22 cellular contexts compared by ENCODE assay signal in genomic region chr7:132311747-132312146, GRCh38.
"Had no signal": no experiment of that assay in that cellular context is flagged by ENCODE, and none has a peak within 500 bp of the region (broad histone marks: within the 10 kb centered on the region; RNA-seq: fewer than 3 reads in every experiment).

No MANE protein-coding gene starts in this region.

- H3K36me3 Mint-ChIP-seq: activated CD8-positive, alpha-beta memory T cell treated with anti-CD3 and anti-CD28 coated beads, Interleukin-2, amount 10 ng/mL, durations not matched to agents 7 days and 5 days had no signal

- H3K27ac ChIP-seq: adrenal gland, brain microvascular endothelial cell, epithelial cell of prostate, pancreas, prostate gland, suprapubic skin, tibial artery had no signal

- H3K27ac Mint-ChIP-seq: activated CD4-positive, alpha-beta T cell treated with anti-CD3 and anti-CD28 coated beads for 36 hours; activated CD8-positive, alpha-beta memory T cell treated with anti-CD3 and anti-CD28 coated beads, Interleukin-2, amount 10 ng/mL, durations not matched to agents 7 days and 5 days; activated CD8-positive, alpha-beta T cell treated with anti-CD3 and anti-CD28 coated beads, Interleukin-2, amount 10 ng/mL, durations not matched to agents 7 days and 5 days; activated naive CD8-positive, alpha-beta T cell; activated T-helper 2 cell treated with anti-CD3 and anti-CD28 coated beads, Interferon-gamma antibody, Interleukin-2, Interleukin-4, amounts not matched to agents 10 μg/mL and 5 μg/mL and 100 μg/mL, durations not matched to agents 14 hours and 24 hours and 36 hours; nephron; stimulated activated naive B cell treated with anti-CD40 and anti-IgM and Interleukin-4, amounts not matched to agents 10 μg/mL and 1 μg/mL and 100 μg/mL, for 72 hours had no signal

- H3K9me3 Mint-ChIP-seq: activated T-helper 2 cell treated with anti-CD3 and anti-CD28 coated beads, Interferon-gamma antibody, Interleukin-2, Interleukin-4, amounts not matched to agents 10 μg/mL and 5 μg/mL and 100 μg/mL, durations not matched to agents 14 hours and 24 hours and 36 hours had no signal

- H3K9me3 ChIP-seq: adrenal gland, pancreas, prostate gland, suprapubic skin, tibial artery had no signal

- H3K27me3 ChIP-seq: adrenal gland, brain microvascular endothelial cell, pancreas, tibial artery had no signal

- H3K36me3 ChIP-seq: adrenal gland, brain microvascular endothelial cell, pancreas, prostate gland, suprapubic skin, tibial artery had no signal

- H3K4me1 ChIP-seq: adrenal gland, pancreas, prostate gland, suprapubic skin, tibial artery had no signal

- H3K4me3 Mint-ChIP-seq: activated CD4-positive, alpha-beta T cell treated with anti-CD3 and anti-CD28 coated beads for 36 hours; activated CD8-positive, alpha-beta memory T cell treated with anti-CD3 and anti-CD28 coated beads, Interleukin-2, amount 10 ng/mL, durations not matched to agents 7 days and 5 days; activated CD8-positive, alpha-beta T cell treated with anti-CD3 and anti-CD28 coated beads, Interleukin-2, amount 10 ng/mL, durations not matched to agents 7 days and 5 days; activated naive CD8-positive, alpha-beta T cell; nephron; stimulated activated naive B cell treated with anti-CD40 and anti-IgM and Interleukin-4, amounts not matched to agents 10 μg/mL and 1 μg/mL and 100 μg/mL, for 72 hours had no signal

- H3K4me3 ChIP-seq: adrenal gland, pancreas, prostate gland, suprapubic skin, tibial artery had no signal

- H3K4me1 Mint-ChIP-seq: activated CD4-positive, alpha-beta T cell treated with anti-CD3 and anti-CD28 coated beads for 36 hours; stimulated activated naive B cell treated with anti-CD40 and anti-IgM and Interleukin-4, amounts not matched to agents 10 μg/mL and 1 μg/mL and 100 μg/mL, for 72 hours had no signal

- DNase-seq: activated CD4-positive, alpha-beta T cell treated with anti-CD3 and anti-CD28 coated beads for 36 hours; activated CD4-positive, CD25-positive, alpha-beta regulatory T cell; activated CD8-positive, alpha-beta memory T cell treated with anti-CD3 and anti-CD28 coated beads, Interleukin-2, amount 10 ng/mL, durations not matched to agents 7 days and 5 days; activated CD8-positive, alpha-beta T cell treated with anti-CD3 and anti-CD28 coated beads, Interleukin-2, amount 10 ng/mL, durations not matched to agents 7 days and 5 days; activated T-cell treated with anti-CD3 and anti-CD28 coated beads, Interleukin-2, amount 50 U/mL, for 48 hours; adrenal gland; aorta; brain microvascular endothelial cell; left ventricle myocardium superior; pancreas; retina; stimulated activated CD4-positive, alpha-beta T cell treated with anti-CD3 and anti-CD28 coated beads, Interleukin-15, amount 100 ng/mL, for 24 hours; stimulated activated CD4-positive, alpha-beta T cell treated with anti-CD3 and anti-CD28 coated beads, Interleukin-2, amount 100 ng/mL, for 24 hours; stimulated activated naive B cell treated with anti-CD40 and anti-IgM and Interleukin-4, amounts not matched to agents 10 μg/mL and 1 μg/mL and 100 μg/mL, for 72 hours; T-helper 1 cell; tibial artery had no signal
